Comparison of ENCODE assay signal across 2 cellular contexts in the genomic region with DNA sequence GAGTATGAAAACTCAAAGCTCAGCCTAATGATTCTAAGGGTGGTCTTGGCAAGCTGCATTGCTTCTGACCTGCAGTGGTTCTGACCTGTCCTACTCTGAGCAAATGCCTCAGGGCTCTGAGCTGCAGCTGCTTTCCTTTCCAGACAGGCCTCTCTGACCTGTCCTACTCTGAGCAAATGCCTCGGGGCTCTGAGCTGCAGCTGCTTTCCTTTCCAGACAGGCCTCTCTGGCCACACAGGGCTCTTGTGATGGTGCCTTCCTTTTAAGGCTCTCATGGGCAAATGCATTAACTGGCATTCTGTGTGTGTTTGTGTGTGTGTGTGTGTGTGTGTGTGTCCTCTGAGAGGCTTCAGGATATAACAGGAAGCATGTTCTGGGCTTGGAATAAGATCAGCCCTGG.
TF ChIP-seq lines count a peak whose summit lies in the region.

No MANE protein-coding gene starts in this region.

TF ChIP-seq in SK-N-SH, 30 proteins besides CTCF, POLR2A, EP300 and RAD21 (continued from another document):
- no peak for TF ChIP-seq EZH2phosphoT487 (IDR thresholded peaks at IDR 0.05; ENCODE audit: borderline replicate concordance, low read depth)
- no peak for TF ChIP-seq SMC3 (IDR thresholded peaks at IDR 0.05; ENCODE audit: low read depth, low read length)
- TF ChIP-seq USF2 (IDR thresholded peaks at IDR 0.05; ENCODE audit: borderline replicate concordance, low read depth, low read length): no peak
- no peak for TF ChIP-seq JUND (IDR thresholded peaks at IDR 0.05)
- no peak for TF ChIP-seq RFX5 (IDR thresholded peaks at IDR 0.05; ENCODE audit: low read length)
- no peak for TF ChIP-seq FOXJ3 (CRISPR knock-in tag; IDR thresholded peaks at IDR 0.05)
- TF ChIP-seq PBX3 (IDR thresholded peaks at IDR 0.05): no peak
- no peak for TF ChIP-seq CHD2 (IDR thresholded peaks at IDR 0.05; ENCODE audit: low read length, partially characterized antibody)
- TF ChIP-seq TAF1 (IDR thresholded peaks at IDR 0.05; ENCODE audit: borderline replicate concordance, low read depth, low read length): no peak
- no peak for TF ChIP-seq RXRA (IDR thresholded peaks at IDR 0.05; ENCODE audit: borderline replicate concordance, low read depth)
- no peak for TF ChIP-seq NFIC (IDR thresholded peaks at IDR 0.05; ENCODE audit: borderline replicate concordance)
- no peak for TF ChIP-seq TEAD4 (IDR thresholded peaks at IDR 0.05; ENCODE audit: borderline replicate concordance, insufficient read depth)
- TF ChIP-seq TCF12 (IDR thresholded peaks at IDR 0.05): no peak
TF ChIP-seq in SK-N-SH: peak in this region for 0.

TF ChIP-seq in SK-N-SH treated with all-trans-retinoic acid at 6 μM for 48 hours, 23 proteins besides CTCF, POLR2A, EP300 and RAD21 (continued from another document):
- TF ChIP-seq, protein P1, sequence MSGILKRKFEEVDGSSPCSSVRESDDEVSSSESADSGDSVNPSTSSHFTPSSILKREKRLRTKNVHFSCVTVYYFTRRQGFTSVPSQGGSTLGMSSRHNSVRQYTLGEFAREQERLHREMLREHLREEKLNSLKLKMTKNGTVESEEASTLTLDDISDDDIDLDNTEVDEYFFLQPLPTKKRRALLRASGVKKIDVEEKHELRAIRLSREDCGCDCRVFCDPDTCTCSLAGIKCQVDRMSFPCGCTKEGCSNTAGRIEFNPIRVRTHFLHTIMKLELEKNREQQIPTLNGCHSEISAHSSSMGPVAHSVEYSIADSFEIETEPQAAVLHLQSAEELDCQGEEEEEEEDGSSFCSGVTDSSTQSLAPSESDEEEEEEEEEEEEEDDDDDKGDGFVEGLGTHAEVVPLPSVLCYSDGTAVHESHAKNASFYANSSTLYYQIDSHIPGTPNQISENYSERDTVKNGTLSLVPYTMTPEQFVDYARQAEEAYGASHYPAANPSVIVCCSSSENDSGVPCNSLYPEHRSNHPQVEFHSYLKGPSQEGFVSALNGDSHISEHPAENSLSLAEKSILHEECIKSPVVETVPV (CRISPR knock-in tag; IDR thresholded peaks at IDR 0.05): no peak
- no peak for TF ChIP-seq GLIS3 (CRISPR knock-in tag; IDR thresholded peaks at IDR 0.05)
- TF ChIP-seq ZFP30 (CRISPR knock-in tag; IDR thresholded peaks at IDR 0.05): no peak
